Comparison of ENCODE assay signal across 8 cellular contexts in the genomic region with DNA sequence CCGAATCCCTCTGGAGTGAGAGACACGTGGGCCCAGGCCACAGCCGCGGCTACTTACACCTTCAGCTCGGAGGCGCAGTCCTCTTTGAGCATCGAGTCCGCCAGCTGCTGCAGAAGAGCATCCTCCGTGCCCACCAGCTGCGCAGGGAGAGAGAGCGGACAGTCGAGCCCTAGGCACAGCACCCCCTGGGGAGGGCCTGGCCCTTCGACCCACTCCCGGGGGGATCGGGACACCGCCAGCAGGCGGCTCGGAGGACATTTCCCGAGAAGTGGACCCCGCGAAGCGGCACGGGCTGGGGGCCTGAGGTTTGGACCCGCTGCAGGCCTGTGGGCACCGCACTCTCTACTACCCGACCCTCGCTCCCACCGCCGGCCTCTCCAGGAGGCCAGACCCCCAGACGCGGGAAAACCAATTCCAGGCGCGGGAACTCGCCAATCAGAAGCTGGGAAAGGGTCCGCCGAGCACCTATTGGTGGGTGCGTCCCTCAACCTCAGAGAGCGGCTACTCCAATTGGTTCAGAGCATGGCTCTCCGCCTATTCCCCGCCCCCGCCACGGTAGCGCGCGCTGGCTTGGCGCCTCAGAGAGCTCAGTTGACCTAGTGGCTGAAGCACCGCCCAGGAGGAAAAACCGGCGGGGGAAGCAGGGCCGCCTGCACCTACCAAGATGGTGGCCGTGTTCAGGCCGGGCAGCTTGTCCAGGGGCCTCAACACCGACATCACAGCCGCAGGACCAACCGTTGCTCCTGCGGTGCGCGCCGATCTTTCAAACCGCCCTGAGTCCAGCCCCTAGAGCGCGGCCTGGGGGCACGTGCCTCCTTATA.
DNase-seq lines count a peak whose midpoint lies in the region; ATAC-seq and TF ChIP-seq lines count a peak whose summit lies in the region.

A gene with protein sequence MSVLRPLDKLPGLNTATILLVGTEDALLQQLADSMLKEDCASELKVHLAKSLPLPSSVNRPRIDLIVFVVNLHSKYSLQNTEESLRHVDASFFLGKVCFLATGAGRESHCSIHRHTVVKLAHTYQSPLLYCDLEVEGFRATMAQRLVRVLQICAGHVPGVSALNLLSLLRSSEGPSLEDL (minus strand): TSS at position 793 of the 821 bp plus-strand sequence. CDS start 76 bp downstream, at position 717.

- ATAC-seq in HG03457 (IDR thresholded peaks at IDR 0.05; ENCODE audit: unreplicated experiment), result peak; percentile 57

- H3K36me3 ChIP-seq in BLaER1 treated with 17β-estradiol and CSF1 and Interleukin-3, amounts not matched to agents 10 nM and 100 nM, result peaks cover 0 to 39% (median 34%) of the 10 kb centered on the region in 11 experiments; a peak in 15 of 22 replicates

- peak within 1 kb of the TSS; percentile 88 to 99 (median 96) for H3K4me2 ChIP-seq in BLaER1 treated with 17β-estradiol and CSF1 and Interleukin-3, amounts not matched to agents 10 nM and 100 nM

- DNase-seq in GM19240 (ENCODE audit: insufficient read length, low spot score), result peak; percentile 54
- DNase-seq in NCI-H524 treated with DMSO at 0.1 percent for 48 hours (lab: John Stamatoyannopoulos, UW), result peak; percentile 86
- peak; percentile 97 for DNase-seq in activated CD4-positive, alpha-beta T cell treated with anti-CD3 and anti-CD28 coated beads for 48 hours
- peak; percentile 90 for DNase-seq in coronary artery (ENCODE audit: low spot score)
- peak; percentile 93 for DNase-seq in kidney tubule cell (ENCODE audit: low spot score)
- peak; percentile 53 to 79 for DNase-seq in stimulated activated CD4-positive, alpha-beta T cell treated with anti-CD3 and anti-CD28 coated beads, Interleukin-1b, Interleukin-23, amount 100 ng/mL, for 1 hour (ENCODE audit: low read depth in 2 of 2)

- H3K4me3 ChIP-seq in BLaER1 treated with 17β-estradiol and CSF1 and Interleukin-3, amounts not matched to agents 10 nM and 100 nM, result peak within 1 kb of the TSS; percentile 68 to 93 (median 84)
- H3K4me3 ChIP-seq in coronary artery, result peak within 1 kb of the TSS; percentile 74

- peak within 1 kb of the TSS; percentile 47 to 91 (median 88); a peak in 21 of 22 replicates for H3K9ac ChIP-seq in BLaER1 treated with 17β-estradiol and CSF1 and Interleukin-3, amounts not matched to agents 10 nM and 100 nM

- TF ChIP-seq CTCF in coronary artery (IDR thresholded peaks at IDR 0.05), result no peak

- H3K9me3 ChIP-seq in BLaER1 treated with 17β-estradiol and CSF1 and Interleukin-3, amounts not matched to agents 10 nM and 100 nM (replicated peaks in 1 of 11), result no peaks in the 10 kb centered on the region

- peaks cover 0 to 18% (median 5%) of the 10 kb centered on the region in 11 experiments; a peak in 7 of 22 replicates for H4K20me1 ChIP-seq in BLaER1 treated with 17β-estradiol and CSF1 and Interleukin-3, amounts not matched to agents 10 nM and 100 nM

- peak within 1 kb of the TSS in 9 of 11 experiments; percentile 59 to 89 (median 88); a peak in 18 of 22 replicates for H3K27ac ChIP-seq in BLaER1 treated with 17β-estradiol and CSF1 and Interleukin-3, amounts not matched to agents 10 nM and 100 nM
- H3K27ac ChIP-seq in coronary artery, result peak within 1 kb of the TSS in 1 of 2 donors; percentile 33

- no peaks in the 10 kb centered on the region for H3K27me3 ChIP-seq in BLaER1 treated with 17β-estradiol and CSF1 and Interleukin-3, amounts not matched to agents 10 nM and 100 nM

- peaks cover 43 to 85% (median 80%) of the 10 kb centered on the region in 10 experiments for H3K4me1 ChIP-seq in BLaER1 treated with 17β-estradiol and CSF1 and Interleukin-3, amounts not matched to agents 10 nM and 100 nM
